ENCODE assay signal across 8 cellular contexts in the genomic region with DNA sequence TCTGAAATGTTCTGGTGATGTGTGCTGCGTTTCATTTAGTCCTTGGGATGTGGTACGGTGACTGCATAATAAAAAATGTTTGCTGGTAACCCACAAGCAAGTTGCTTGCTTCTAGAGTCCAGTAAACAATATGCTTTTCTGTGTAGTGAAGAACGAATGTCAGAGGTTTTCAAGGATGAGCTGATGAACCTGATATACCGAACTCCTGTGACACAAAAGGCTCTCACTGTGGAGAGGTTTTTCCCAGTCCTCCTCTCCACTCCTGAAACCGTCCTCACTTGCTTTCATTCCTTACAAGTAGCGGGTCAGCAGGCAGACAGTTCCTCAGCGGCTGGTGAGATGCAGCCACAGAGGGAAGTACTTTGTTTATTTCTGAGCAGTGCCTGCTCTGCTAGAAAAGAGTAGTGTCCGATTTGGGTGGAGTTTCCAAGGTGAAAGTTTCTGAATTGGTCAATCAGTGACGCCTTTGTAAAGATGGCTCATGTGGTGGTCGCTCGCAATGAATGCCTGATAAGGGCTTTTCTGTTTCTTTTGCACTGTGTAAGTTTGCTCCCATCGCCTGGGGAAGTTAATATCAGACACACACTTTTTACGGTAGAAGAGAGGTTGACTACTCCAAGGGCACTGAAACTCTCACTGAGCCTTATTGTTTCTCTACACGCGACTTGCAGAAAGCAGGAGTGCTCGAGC. TPM values are rescaled to one million over a fixed set of nuclear protein-coding genes. Genes with fewer than 3 reads are reported as not detected.
DNase-seq lines count a peak whose midpoint lies in the region; ATAC-seq and TF ChIP-seq lines count a peak whose summit lies in the region.

No MANE protein-coding gene starts in this region.

- H3K27me3 ChIP-seq in effector memory CD4-positive, alpha-beta T cell (replicated peaks; ENCODE audit: control insufficient read depth, insufficient read depth, low read length, poor library complexity, severe bottlenecking): no peaks in the 10 kb centered on the region

- peak; percentile 18 for ATAC-seq in HG02642 (IDR thresholded peaks at IDR 0.05; ENCODE audit: poor library complexity, unreplicated experiment)

- peaks cover 19% of the 10 kb centered on the region for H3K4me1 ChIP-seq in effector memory CD4-positive, alpha-beta T cell (ENCODE audit: control insufficient read depth, insufficient read depth, low read length, poor library complexity, severe bottlenecking)
- peaks cover 2% of the 10 kb centered on the region for H3K4me1 ChIP-seq in urinary bladder (ENCODE audit: insufficient read depth)

- H3K9me3 ChIP-seq in effector memory CD4-positive, alpha-beta T cell (ENCODE audit: control insufficient read depth, low read length): no peaks in the 10 kb centered on the region

- H3K27ac ChIP-seq in effector memory CD4-positive, alpha-beta T cell (ENCODE audit: insufficient read depth, low read length, poor library complexity, severe bottlenecking): peak overlapping the region; percentile 36
- no peak overlapping the region for H3K27ac ChIP-seq in urinary bladder (ENCODE audit: low read depth)

- peak overlapping the region; percentile 92 for H3K4me3 ChIP-seq in effector memory CD4-positive, alpha-beta T cell (ENCODE audit: insufficient read depth, low read depth, low read length, poor library complexity, severe bottlenecking)
- H3K4me3 ChIP-seq in urinary bladder (ENCODE audit: low read depth, low read length): peak overlapping the region; percentile 9

- TF ChIP-seq POLR2A in GM10847 (IDR thresholded peaks at IDR 0.05; ENCODE audit: extremely low read depth, insufficient read length): peak; percentile 42
- peak; percentile 32; the same call in 1 of the 2 replicates for TF ChIP-seq POLR2A in Raji (IDR thresholded peaks at IDR 0.05; ENCODE audit: insufficient read depth, low read depth, low read length)

- no peak for DNase-seq in effector memory CD4-positive, alpha-beta T cell
- DNase-seq in mucosa of gallbladder (ENCODE audit: low spot score) (peak; percentile 37), NCI-H82 (lab: John Stamatoyannopoulos, UW) (no peak), NCI-H1694 treated with DMSO at 0.1 percent for 48 hours (lab: John Stamatoyannopoulos, UW) (no peak)

- 5% methylated on average over 16 of the region's 16 CpGs for WGBS in urinary bladder

- H3K36me3 ChIP-seq in effector memory CD4-positive, alpha-beta T cell (ENCODE audit: control insufficient read depth, insufficient read depth, low read length): no peaks in the 10 kb centered on the region
- no peaks in the 10 kb centered on the region for H3K36me3 ChIP-seq in urinary bladder (ENCODE audit: insufficient read depth)

RNA-seq across cellular contexts. Expression of gene ETV6, which starts 3.0 kb away (rescaled TPM):
- total RNA-seq in mucosa of gallbladder (54.5 TPM), urinary bladder (12.7 TPM)
- 11.8 TPM for polyA plus RNA-seq in urinary bladder
